Comparison of ENCODE assay signal across 8 cellular contexts in genomic region chr10:32346134-32346550, GRCh38. TPM values are rescaled to one million over a fixed set of nuclear protein-coding genes. Genes with fewer than 3 reads are reported as not detected.
A peak's percentile ranks its signal among the peaks of the same experiment; 100 is the strongest.
DNase-seq lines count a peak whose midpoint lies in the region; ATAC-seq and TF ChIP-seq lines count a peak whose summit lies in the region.

No MANE protein-coding gene starts in this region.

- H3K27ac ChIP-seq in OCI-LY1 (ENCODE audit: low read depth, low read length, poor library complexity, severe bottlenecking) (peak overlapping the region; percentile 96), muscle layer of colon (ENCODE audit: low read depth, low read length) (peak overlapping the region; percentile 100)

- ATAC-seq in GM21528 (IDR thresholded peaks at IDR 0.05; ENCODE audit: low FRiP score, unreplicated experiment) (peak; percentile 82), esophagus mucosa (peak; percentile 99)
- peak; percentile 84 to 87 for ATAC-seq in activated T-cell treated with anti-CD3 and anti-CD28 coated beads, Interleukin-2, amount 50 U/mL, for 4 hours

- H3F3A ChIP-seq in OCI-LY1 (ENCODE audit: insufficient read depth, low read length), result 0 out of 2 replicates have a peak, but pooled peaks cover 3% of the 10 kb centered on the region

- H3K27me3 ChIP-seq in OCI-LY1 (ENCODE audit: insufficient read depth, low read length), result no peaks in the 10 kb centered on the region
- no peaks in the 10 kb centered on the region for H3K27me3 ChIP-seq in muscle layer of colon (ENCODE audit: control insufficient read depth in 1 of 2, insufficient read depth in 2 of 2, low read length in 2 of 2)

- no peaks in the 10 kb centered on the region for H4K20me1 ChIP-seq in OCI-LY1 (ENCODE audit: insufficient read depth, low read length)

- H3K4me2 ChIP-seq in OCI-LY1 (ENCODE audit: low read length), result peak overlapping the region; percentile 74

- no peaks in the 10 kb centered on the region for H3K9me3 Mint-ChIP-seq in activated T-cell treated with anti-CD3 and anti-CD28 coated beads, Interleukin-2, amount 50 U/mL, for 4 hours

- H3K4me1 Mint-ChIP-seq in activated T-cell treated with anti-CD3 and anti-CD28 coated beads, Interleukin-2, amount 50 U/mL, for 4 hours (ENCODE audit: low read depth), result peaks cover 65% of the 10 kb centered on the region

- H3K9me2 ChIP-seq in OCI-LY1 (ENCODE audit: low read depth, low read length), result no peaks in the 10 kb centered on the region

- no peak overlapping the region for H2AFZ ChIP-seq in OCI-LY1 (ENCODE audit: low read length)

- peaks cover 38% of the 10 kb centered on the region for H3K36me3 ChIP-seq in OCI-LY1 (ENCODE audit: insufficient read depth, low read length)
- no peaks in the 10 kb centered on the region for H3K36me3 ChIP-seq in muscle layer of colon (ENCODE audit: insufficient read depth, low read length)

- H3K79me2 ChIP-seq in OCI-LY1 (ENCODE audit: insufficient read depth, low read length), result peaks cover 49% of the 10 kb centered on the region

- peak overlapping the region; percentile 94 for H3K4me3 Mint-ChIP-seq in activated T-cell treated with anti-CD3 and anti-CD28 coated beads, Interleukin-2, amount 50 U/mL, for 4 hours

- H3K4me3 ChIP-seq in OCI-LY1 (ENCODE audit: low read depth, low read length, poor library complexity, severe bottlenecking), result peak overlapping the region; percentile 92
- H3K4me3 ChIP-seq in muscle layer of colon (ENCODE audit: low read depth in 1 of 2, low read length in 2 of 2), result peak overlapping the region; percentile 85 to 99

- H3K9me3 ChIP-seq in OCI-LY1 (ENCODE audit: low read length) (no peaks in the 10 kb centered on the region), muscle layer of colon (ENCODE audit: low read length) (no peaks in the 10 kb centered on the region)

- peak; percentile 91 for TF ChIP-seq CTCF in OCI-LY1 (IDR thresholded peaks at IDR 0.05; ENCODE audit: low read length)

- no peaks in the 10 kb centered on the region for H3K27me3 Mint-ChIP-seq in activated T-cell treated with anti-CD3 and anti-CD28 coated beads, Interleukin-2, amount 50 U/mL, for 4 hours (ENCODE audit: low read depth)

- H3K36me3 Mint-ChIP-seq in activated T-cell treated with anti-CD3 and anti-CD28 coated beads, Interleukin-2, amount 50 U/mL, for 4 hours (ENCODE audit: insufficient read depth), result peaks cover 18% of the 10 kb centered on the region

- DNase-seq in DMS153 treated with DMSO at 0.1 percent for 48 hours (lab: John Stamatoyannopoulos, UW; ENCODE audit: unreplicated experiment), result peak; percentile 51
- peak; percentile 94 for DNase-seq in HuH-7.5 (ENCODE audit: low spot score)
- peak; percentile 95 for DNase-seq in activated T-cell treated with anti-CD3 and anti-CD28 coated beads, Interleukin-2, amount 50 U/mL, for 4 hours
- peak; percentile 88 for DNase-seq in stimulated activated CD8-positive, alpha-beta memory T cell treated with anti-CD3 and anti-CD28 coated beads, Interleukin-7, amount 100 ng/mL, for 1 hour (ENCODE audit: low read depth in 2 of 2)

- H3K4me1 ChIP-seq in OCI-LY1 (ENCODE audit: insufficient read depth, low read length, severe bottlenecking), result peaks cover 74% of the 10 kb centered on the region
- peaks cover 46% of the 10 kb centered on the region for H3K4me1 ChIP-seq in muscle layer of colon (ENCODE audit: insufficient read depth, low read length)

- H3K9ac ChIP-seq in OCI-LY1 (ENCODE audit: low read length) (peak overlapping the region; percentile 100), muscle layer of colon (ENCODE audit: low read length) (peak overlapping the region; percentile 99)

RNA-seq across cellular contexts. Expression of gene EPC1, which starts 0.8 kb away (rescaled TPM):
- 10 to 100 TPM; 44.9 to 53.5 (median 46.0) TPM for total RNA-seq in activated T-cell treated with anti-CD3 and anti-CD28 coated beads, Interleukin-2, amount 50 U/mL, for 4 hours
- 15.0 TPM for total RNA-seq in esophagus mucosa

Comparison
In these comparisons a context has a peak if more than half of its experiments do, and no peak if none do; other contexts are left out.
1. Peak in every context shown above with its lines: DNase-seq, ATAC-seq, H3K4me3 ChIP-seq and H3K27ac ChIP-seq.